1 cellular context compared by ENCODE assay signal in the genomic region with DNA sequence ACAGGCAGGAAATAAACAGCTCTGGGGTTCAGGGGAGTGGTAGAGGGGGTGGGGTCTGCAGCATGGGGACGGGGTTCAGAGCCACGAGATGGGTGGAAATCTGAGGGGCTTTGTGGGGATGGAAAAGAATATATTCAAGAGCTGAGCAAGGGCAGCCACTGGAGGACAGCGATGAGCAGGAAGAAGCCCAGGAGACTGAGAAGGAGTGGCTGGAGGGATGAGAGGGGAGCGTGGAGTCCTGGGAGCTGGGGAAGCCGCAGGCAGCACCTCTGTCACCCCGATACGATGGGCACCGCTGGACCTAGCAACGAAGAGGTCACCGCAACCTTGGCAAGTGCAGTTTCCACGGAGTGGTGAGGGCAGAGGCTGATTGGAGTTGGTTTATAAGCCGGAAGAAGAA.
TF ChIP-seq lines count a peak whose summit lies in the region.

No MANE protein-coding gene starts in this region.

TF ChIP-seq in IMR-90, 13 proteins besides CTCF, POLR2A, EP300 and RAD21:
- TF ChIP-seq MXI1 (IDR thresholded peaks at IDR 0.05; ENCODE audit: borderline replicate concordance, low read depth, low read length) (no peak), RFX5 (IDR thresholded peaks at IDR 0.05; ENCODE audit: low read depth, low read length) (no peak), USF2 (IDR thresholded peaks at IDR 0.05; ENCODE audit: low read depth, low read length) (no peak), CEBPB (IDR thresholded peaks at IDR 0.05; ENCODE audit: low read depth, low read length) (no peak)
- TF ChIP-seq, protein P1, sequence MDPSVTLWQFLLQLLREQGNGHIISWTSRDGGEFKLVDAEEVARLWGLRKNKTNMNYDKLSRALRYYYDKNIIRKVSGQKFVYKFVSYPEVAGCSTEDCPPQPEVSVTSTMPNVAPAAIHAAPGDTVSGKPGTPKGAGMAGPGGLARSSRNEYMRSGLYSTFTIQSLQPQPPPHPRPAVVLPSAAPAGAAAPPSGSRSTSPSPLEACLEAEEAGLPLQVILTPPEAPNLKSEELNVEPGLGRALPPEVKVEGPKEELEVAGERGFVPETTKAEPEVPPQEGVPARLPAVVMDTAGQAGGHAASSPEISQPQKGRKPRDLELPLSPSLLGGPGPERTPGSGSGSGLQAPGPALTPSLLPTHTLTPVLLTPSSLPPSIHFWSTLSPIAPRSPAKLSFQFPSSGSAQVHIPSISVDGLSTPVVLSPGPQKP (IDR thresholded peaks at IDR 0.05; ENCODE audit: borderline replicate concordance, low read depth, low read length) = no peak
